In the genomic region with DNA sequence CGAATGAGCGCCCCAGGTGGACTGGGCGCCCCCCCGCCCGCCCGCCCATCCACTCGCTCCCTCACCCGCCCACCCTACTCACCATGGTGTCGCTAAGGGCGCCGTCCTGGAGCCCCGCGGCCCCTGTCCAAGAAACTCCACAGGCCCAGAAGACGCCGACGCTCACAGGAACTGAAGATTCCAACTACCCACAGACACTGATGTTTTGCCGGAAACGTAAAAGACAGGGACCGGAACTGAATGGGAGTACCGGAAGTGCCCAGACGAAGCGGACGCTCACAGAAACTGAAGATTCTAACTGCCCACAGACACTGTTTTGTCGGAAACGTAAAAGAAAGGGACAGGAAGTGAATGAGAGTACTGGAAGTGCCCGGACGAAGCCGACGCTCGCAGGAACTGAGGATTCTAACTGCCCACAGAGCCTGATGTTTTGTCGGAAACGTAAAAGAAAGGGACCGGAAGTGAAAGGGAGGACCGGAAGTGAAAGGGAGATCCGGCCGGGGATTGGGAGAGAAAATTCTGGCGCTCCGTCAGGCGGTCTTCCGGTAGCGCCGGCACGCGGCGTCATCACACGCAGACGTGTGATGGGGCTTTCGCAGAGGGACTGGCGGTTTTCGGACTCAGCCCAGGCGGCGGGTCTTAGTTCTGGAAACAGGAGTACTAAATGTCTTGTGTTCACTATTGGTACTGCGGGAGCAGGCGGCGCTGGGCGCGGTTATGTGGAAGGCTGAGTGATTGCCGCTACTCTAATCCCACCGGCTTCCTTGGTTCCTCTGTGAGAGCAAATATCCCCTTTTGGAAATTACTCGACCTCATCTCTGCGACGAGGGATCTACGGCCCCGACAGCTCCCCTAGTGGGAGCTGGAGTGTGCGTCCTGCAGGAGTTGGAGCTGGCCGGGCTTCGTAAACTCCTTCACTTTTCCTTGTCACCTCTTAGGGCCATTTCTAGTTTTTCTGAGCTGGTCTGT, we compare ENCODE assay signal across 8 cellular contexts. TPM values are rescaled to one million over a fixed set of nuclear protein-coding genes. Genes with fewer than 3 reads are reported as not detected.
DNase-seq lines count a peak whose midpoint lies in the region; ATAC-seq, FAIRE-seq and TF ChIP-seq lines count a peak whose summit lies in the region.

A gene (minus strand): TSS at position 173 of the 969 bp plus-strand sequence. CDS start 88 bp downstream, at position 85.

- H3K9me3 ChIP-seq in HUES48 (ENCODE audit: control insufficient read depth, insufficient read depth, low read length) (no peaks in the 10 kb centered on the region), NT2/D1 (ENCODE audit: insufficient read depth, low read length) (no peaks in the 10 kb centered on the region), endodermal cell (ENCODE audit: control insufficient read depth, low read length) (no peaks in the 10 kb centered on the region), mesodermal cell (ENCODE audit: control insufficient read depth, low read length) (no peaks in the 10 kb centered on the region)

- H3K27me3 Mint-ChIP-seq in activated CD8-positive, alpha-beta memory T cell treated with anti-CD3 and anti-CD28 coated beads, Interleukin-2, amount 10 ng/mL, durations not matched to agents 7 days and 5 days: no peaks in the 10 kb centered on the region
- H3K27me3 Mint-ChIP-seq in endodermal cell (ENCODE audit: insufficient read depth): no peaks in the 10 kb centered on the region

- DNase-seq in D721Med (ENCODE audit: insufficient read length, low spot score) (peak; percentile 57), NT2/D1 (ENCODE audit: low read depth, low spot score) (peak; percentile 92), endodermal cell (peak; percentile 95)
- DNase-seq in activated CD8-positive, alpha-beta memory T cell treated with anti-CD3 and anti-CD28 coated beads, Interleukin-2, amount 10 ng/mL, durations not matched to agents 7 days and 5 days: peak; percentile 93
- peak; percentile 74 to 77 for DNase-seq in stimulated activated CD8-positive, alpha-beta memory T cell treated with anti-CD3 and anti-CD28 coated beads, Interleukin-15, amount 100 ng/mL, for 4 hours (ENCODE audit: low read depth in 2 of 2)

- H3K27ac Mint-ChIP-seq in activated CD8-positive, alpha-beta memory T cell treated with anti-CD3 and anti-CD28 coated beads, Interleukin-2, amount 10 ng/mL, durations not matched to agents 7 days and 5 days: peak within 1 kb of the TSS; percentile 97
- peak within 1 kb of the TSS; percentile 100 for H3K27ac Mint-ChIP-seq in endodermal cell

- no peaks in the 10 kb centered on the region for H3K9me3 Mint-ChIP-seq in activated CD8-positive, alpha-beta memory T cell treated with anti-CD3 and anti-CD28 coated beads, Interleukin-2, amount 10 ng/mL, durations not matched to agents 7 days and 5 days (ENCODE audit: low read depth)
- no peaks in the 10 kb centered on the region for H3K9me3 Mint-ChIP-seq in endodermal cell

- H3K4me1 Mint-ChIP-seq in activated CD8-positive, alpha-beta memory T cell treated with anti-CD3 and anti-CD28 coated beads, Interleukin-2, amount 10 ng/mL, durations not matched to agents 7 days and 5 days: peaks cover 31% of the 10 kb centered on the region
- H3K4me1 Mint-ChIP-seq in endodermal cell: peaks cover 16% of the 10 kb centered on the region

- H3K36me3 Mint-ChIP-seq in activated CD8-positive, alpha-beta memory T cell treated with anti-CD3 and anti-CD28 coated beads, Interleukin-2, amount 10 ng/mL, durations not matched to agents 7 days and 5 days: peaks cover 19% of the 10 kb centered on the region
- peaks cover 23% of the 10 kb centered on the region for H3K36me3 Mint-ChIP-seq in endodermal cell (ENCODE audit: low read depth)

- peak within 1 kb of the TSS; percentile 95 for H3K4me3 ChIP-seq in HUES48 (ENCODE audit: low read depth, low read length)
- H3K4me3 ChIP-seq in NT2/D1 (ENCODE audit: insufficient read length, low read depth): peak within 1 kb of the TSS; percentile 81
- H3K4me3 ChIP-seq in endodermal cell (ENCODE audit: low read length): peak within 1 kb of the TSS; percentile 90
- peak within 1 kb of the TSS; percentile 86 for H3K4me3 ChIP-seq in mesodermal cell (ENCODE audit: extremely low read depth, insufficient read depth, low read length, poor library complexity, severe bottlenecking)

- CTCF ChIA-PET in activated CD8-positive, alpha-beta memory T cell treated with anti-CD3 and anti-CD28 coated beads, Interleukin-2, amount 10 ng/mL, durations not matched to agents 7 days and 5 days (lab: Charles Lee): interaction anchor here (0.6 to 3.5 kb wide), 26 partner anchors 8 to 191 kb away, joined by 3 to 59 read pairs (median 5); a partner anchor contains a TSS

- H3K4me1 ChIP-seq in HUES48 (ENCODE audit: control insufficient read depth, insufficient read depth, low read length) (0 out of 2 replicates have a peak, but pooled peaks cover 5% of the 10 kb centered on the region), NT2/D1 (ENCODE audit: insufficient read depth, insufficient read length) (no peaks in the 10 kb centered on the region), endodermal cell (ENCODE audit: control insufficient read depth, insufficient read depth, low read length) (peaks cover 8% of the 10 kb centered on the region), mesodermal cell (ENCODE audit: control insufficient read depth, insufficient read depth, low read length, poor library complexity, severe bottlenecking) (no peaks in the 10 kb centered on the region)

- 0% methylated on average over 48 to 62 of the region's 67 CpGs for WGBS in endodermal cell (ENCODE audit: insufficient coverage in 1 of 2, insufficient read length in 1 of 2), 2 experiments
- WGBS in mesodermal cell (ENCODE audit: insufficient coverage in 2 of 2), 2 experiments: 0% methylated on average over 43 to 55 of the region's 67 CpGs

- H3K36me3 ChIP-seq in HUES48 (ENCODE audit: control insufficient read depth, insufficient read depth, low read length) (peaks cover 35% of the 10 kb centered on the region), NT2/D1 (ENCODE audit: insufficient read depth, insufficient read length, low read length) (peaks cover 35% of the 10 kb centered on the region), endodermal cell (ENCODE audit: control insufficient read depth, insufficient read depth, low read length) (peaks cover 28% of the 10 kb centered on the region), mesodermal cell (ENCODE audit: control insufficient read depth, insufficient read depth, low read length) (peaks cover 40% of the 10 kb centered on the region)

- TF ChIP-seq CTCF in D721Med (IDR thresholded peaks at IDR 0.05; ENCODE audit: insufficient read depth, missing control alignments): peak; percentile 54
- peak; percentile 88 for TF ChIP-seq CTCF in endodermal cell (conservative IDR thresholded peaks at IDR 0.05)

- H3K4me3 Mint-ChIP-seq in activated CD8-positive, alpha-beta memory T cell treated with anti-CD3 and anti-CD28 coated beads, Interleukin-2, amount 10 ng/mL, durations not matched to agents 7 days and 5 days: peak within 1 kb of the TSS; percentile 92
- H3K4me3 Mint-ChIP-seq in endodermal cell: peak within 1 kb of the TSS; percentile 79

- FAIRE-seq in D721Med (lab: Jason Lieb, UNC): no peak

- H3K27me3 ChIP-seq in HUES48 (ENCODE audit: control insufficient read depth, insufficient read depth, low read length) (no peaks in the 10 kb centered on the region), NT2/D1 (ENCODE audit: insufficient read depth, insufficient read length) (no peaks in the 10 kb centered on the region), endodermal cell (ENCODE audit: control insufficient read depth, insufficient read depth, low read length, poor library complexity, severe bottlenecking) (no peaks in the 10 kb centered on the region)

- H3K9ac ChIP-seq in HUES48 (ENCODE audit: low read depth, low read length): peak within 1 kb of the TSS; percentile 97
- peak within 1 kb of the TSS; percentile 89 for H3K9ac ChIP-seq in NT2/D1 (ENCODE audit: insufficient read length, low read depth)
- H3K9ac ChIP-seq in endodermal cell (ENCODE audit: extremely low read depth, low read length, poor library complexity, severe bottlenecking): peak within 1 kb of the TSS; percentile 96

- peak; percentile 73 for ATAC-seq in GM21390 (IDR thresholded peaks at IDR 0.05; ENCODE audit: unreplicated experiment)
- ATAC-seq in activated CD8-positive, alpha-beta memory T cell treated with anti-CD3 and anti-CD28 coated beads, Interleukin-2, amount 10 ng/mL, durations not matched to agents 7 days and 5 days: peak; percentile 84

- H3K27ac ChIP-seq in HUES48 (ENCODE audit: low read depth, low read length) (peak within 1 kb of the TSS; percentile 98), endodermal cell (ENCODE audit: low read depth, low read length) (peak within 1 kb of the TSS; percentile 98), mesodermal cell (ENCODE audit: low read depth, low read length, severe bottlenecking) (peak within 1 kb of the TSS; percentile 99)

RNA-seq across cellular contexts. Expression of the gene that starts here (rescaled TPM):
- total RNA-seq in activated CD8-positive, alpha-beta memory T cell treated with anti-CD3 and anti-CD28 coated beads, Interleukin-2, amount 10 ng/mL, durations not matched to agents 7 days and 5 days: 10 to 100 TPM; 44.4 to 75.9 TPM
- 10 to 100 TPM; 28.9 to 32.9 TPM for total RNA-seq in endodermal cell
- 24.1 TPM for polyA plus RNA-seq in endodermal cell (2013, experiment 1 of 2)
- polyA plus RNA-seq in endodermal cell (2013, experiment 2 of 2): 19.7 TPM
- 31.3 TPM for polyA plus RNA-seq in mesodermal cell (2013, experiment 1 of 2)
- 25.1 TPM for polyA plus RNA-seq in mesodermal cell (2013, experiment 2 of 2)

Comparison
In these comparisons a context has a peak if more than half of its experiments do, and no peak if none do; other contexts are left out.
1. Peak in every context shown above with its lines: DNase-seq, ATAC-seq, H3K4me3 ChIP-seq and H3K27ac ChIP-seq.